23 cellular contexts compared by ENCODE assay signal in genomic region chr4:183969596-183969995, GRCh38.
"Had no signal": no experiment of that assay in that cellular context is flagged by ENCODE, and none has a peak within 500 bp of the region (broad histone marks: within the 10 kb centered on the region; RNA-seq: fewer than 3 reads in every experiment).

No MANE protein-coding gene starts in this region.

- H3K36me3 ChIP-seq: colonic mucosa, esophagus muscularis mucosa, esophagus squamous epithelium, gastrocnemius medialis, gastroesophageal sphincter, heart left ventricle, heart right ventricle had no signal

- H3K9me3 ChIP-seq: colonic mucosa, gastrocnemius medialis had no signal

- DNase-seq: colonic mucosa; cortex of kidney; dermis blood vessel endothelial cell; dorsolateral prefrontal cortex; effector CD4-positive, alpha-beta T cell; effector CD8-positive, alpha-beta T cell; effector memory CD4-positive, alpha-beta T cell; effector memory CD8-positive, alpha-beta T cell; endodermal cell; erythroblast; esophagus squamous epithelium; foreskin fibroblast; foreskin keratinocyte; foreskin melanocyte; gastrocnemius medialis; glutamatergic neuron; head of caudate nucleus; heart left ventricle; heart right ventricle had no signal

- H3K27ac ChIP-seq: colonic mucosa, coronary artery, epithelial cell of prostate, esophagus muscularis mucosa, esophagus squamous epithelium, foreskin keratinocyte, gastrocnemius medialis, gastroesophageal sphincter, heart left ventricle, heart right ventricle had no signal

- H3K27me3 ChIP-seq: colonic mucosa, dorsolateral prefrontal cortex, esophagus muscularis mucosa, esophagus squamous epithelium, foreskin keratinocyte, gastrocnemius medialis, gastroesophageal sphincter, heart left ventricle, heart right ventricle had no signal

- H3K4me1 ChIP-seq: colonic mucosa, esophagus squamous epithelium, foreskin keratinocyte, gastrocnemius medialis, gastroesophageal sphincter had no signal

- H3K4me3 ChIP-seq: colonic mucosa, coronary artery, dorsolateral prefrontal cortex, esophagus muscularis mucosa, esophagus squamous epithelium, gastrocnemius medialis, gastroesophageal sphincter, heart left ventricle, heart right ventricle had no signal
